In genomic region chr4:24570574-24571236, GRCh38 we compare ENCODE assay signal across 15 cellular contexts. TPM values are rescaled to one million over a fixed set of nuclear protein-coding genes. Genes with fewer than 3 reads are reported as not detected.
A peak's percentile ranks its signal among the peaks of the same experiment; 100 is the strongest.
DNase-seq lines count a peak whose midpoint lies in the region; ATAC-seq and TF ChIP-seq lines count a peak whose summit lies in the region.
"Had no signal": no experiment of that assay in that cellular context is flagged by ENCODE, and none has a peak within 500 bp of the region (broad histone marks: within the 10 kb centered on the region; RNA-seq: fewer than 3 reads in every experiment).

No MANE protein-coding gene starts in this region.

- no peak overlapping the region for H3K4me3 Mint-ChIP-seq in activated CD8-positive, alpha-beta memory T cell treated with anti-CD3 and anti-CD28 coated beads, Interleukin-2, amount 10 ng/mL, durations not matched to agents 7 days and 5 days
- H3K4me3 Mint-ChIP-seq in naive B cell: peak overlapping the region in 3 of 8 donors; percentile 3 to 70 (median 5)

- TF ChIP-seq POLR2A in NB4 (IDR thresholded peaks at IDR 0.05; ENCODE audit: extremely low read depth, insufficient read length): no peak

- peaks cover 67% of the 10 kb centered on the region for H3K36me3 Mint-ChIP-seq in activated CD8-positive, alpha-beta memory T cell treated with anti-CD3 and anti-CD28 coated beads, Interleukin-2, amount 10 ng/mL, durations not matched to agents 7 days and 5 days
- H3K36me3 Mint-ChIP-seq in naive B cell: peaks cover 9 to 22% of the 10 kb centered on the region in 2 donors

- H3K4me1 Mint-ChIP-seq in activated CD8-positive, alpha-beta memory T cell treated with anti-CD3 and anti-CD28 coated beads, Interleukin-2, amount 10 ng/mL, durations not matched to agents 7 days and 5 days: peaks cover 59% of the 10 kb centered on the region
- peaks cover 34 to 50% (median 39%) of the 10 kb centered on the region in 3 donors for H3K4me1 Mint-ChIP-seq in naive B cell

- DNase-seq in activated CD8-positive, alpha-beta memory T cell treated with anti-CD3 and anti-CD28 coated beads, Interleukin-2, amount 10 ng/mL, durations not matched to agents 7 days and 5 days: no peak
- DNase-seq in activated CD8-positive, alpha-beta memory T cell treated with anti-CD3 and anti-CD28 coated beads, Interleukin-2, amount 50 U/mL, for 4 hours: no peak
- DNase-seq in NB4 (ENCODE audit: low read depth): no peak
- DNase-seq in naive B cell: no peak
- DNase-seq in NK-92 treated with Interleukin-12 subunit alpha and Interleukin-12 subunit beta, amount 100 ng/mL, for 24 hours (lab: John Stamatoyannopoulos, UW): no peak
- no peak for DNase-seq in HK-2 (ENCODE audit: unreplicated experiment)
- DNase-seq: amniotic stem cell, cortex of kidney, glutamatergic neuron, mesenchymal stem cell, NCI-H1930, NCI-H774, small intestine had no signal

- H3K4me3 ChIP-seq in NB4 (ENCODE audit: low read depth, low read length): peak overlapping the region; percentile 16

- CTCF ChIA-PET in activated CD8-positive, alpha-beta memory T cell treated with anti-CD3 and anti-CD28 coated beads, Interleukin-2, amount 10 ng/mL, durations not matched to agents 7 days and 5 days (lab: Charles Lee): no interaction called here

- peak overlapping the region; percentile 43 for H3K27ac Mint-ChIP-seq in activated CD8-positive, alpha-beta memory T cell treated with anti-CD3 and anti-CD28 coated beads, Interleukin-2, amount 10 ng/mL, durations not matched to agents 7 days and 5 days
- H3K27ac Mint-ChIP-seq in naive B cell: peak overlapping the region; percentile 3 to 62 (median 34)

- H3K27me3 Mint-ChIP-seq in activated CD8-positive, alpha-beta memory T cell treated with anti-CD3 and anti-CD28 coated beads, Interleukin-2, amount 10 ng/mL, durations not matched to agents 7 days and 5 days: no peaks in the 10 kb centered on the region
- no peaks in the 10 kb centered on the region for H3K27me3 Mint-ChIP-seq in naive B cell

- no peak for TF ChIP-seq CTCF in NB4 (IDR thresholded peaks at IDR 0.05; ENCODE audit: low read depth, low read length)

- no peaks in the 10 kb centered on the region for H3K9me3 Mint-ChIP-seq in activated CD8-positive, alpha-beta memory T cell treated with anti-CD3 and anti-CD28 coated beads, Interleukin-2, amount 10 ng/mL, durations not matched to agents 7 days and 5 days (ENCODE audit: low read depth)
- no peaks in the 10 kb centered on the region for H3K9me3 Mint-ChIP-seq in naive B cell

- ATAC-seq in activated CD8-positive, alpha-beta memory T cell treated with anti-CD3 and anti-CD28 coated beads, Interleukin-2, amount 10 ng/mL, durations not matched to agents 7 days and 5 days: peak; percentile 47
- peak; percentile 15 for ATAC-seq in GM18517 (IDR thresholded peaks at IDR 0.05; ENCODE audit: unreplicated experiment)
- no peak for ATAC-seq in naive B cell (ENCODE audit: low read depth in 2 of 2)
- ATAC-seq in HG02588 (IDR thresholded peaks at IDR 0.05; ENCODE audit: unreplicated experiment): no peak

RNA-seq across cellular contexts. Expression of gene DHX15, which starts 13.6 kb away (rescaled TPM):
- total RNA-seq in activated CD8-positive, alpha-beta memory T cell treated with anti-CD3 and anti-CD28 coated beads, Interleukin-2, amount 10 ng/mL, durations not matched to agents 7 days and 5 days: 100 to 1,000 TPM; 180 to 196 TPM
- 10 to 100 TPM; 34.0 to 71.6 (median 44.1) TPM for polyA plus RNA-seq in naive B cell (ENCODE audit: low read depth in 6 of 6)

Comparison
In these comparisons a context has a peak if more than half of its experiments do, and no peak if none do; other contexts are left out.
1. ATAC-seq: peak in activated CD8-positive, alpha-beta memory T cell treated with anti-CD3 and anti-CD28 coated beads, Interleukin-2, amount 10 ng/mL, durations not matched to agents 7 days and 5 days (single experiment) and GM18517 (single experiment); none in naive B cell (0 of 2) and HG02588 (single experiment).